In the genomic region with DNA sequence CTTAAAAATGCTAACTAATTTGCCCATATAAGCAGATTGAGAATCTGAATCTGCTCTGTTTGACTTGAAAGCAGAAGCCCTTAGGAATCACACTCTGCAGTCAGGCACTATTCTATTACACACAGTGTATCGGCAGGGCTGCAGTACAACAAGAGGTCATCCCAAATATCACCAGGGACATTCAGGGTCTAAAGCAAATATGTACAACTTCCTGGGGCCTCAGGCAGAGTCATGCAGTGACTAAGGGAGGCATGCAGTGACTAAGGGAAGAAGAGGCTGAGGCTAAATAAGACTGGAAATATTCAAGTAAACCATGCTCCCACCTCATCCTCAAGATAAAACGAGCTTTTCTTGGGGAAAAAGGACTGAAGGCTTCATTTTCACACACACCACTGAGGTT, we compare ENCODE assay signal across 12 cellular contexts. TPM values are rescaled to one million over a fixed set of nuclear protein-coding genes. Genes with fewer than 3 reads are reported as not detected.
A peak's percentile ranks its signal among the peaks of the same experiment; 100 is the strongest.
DNase-seq lines count a peak whose midpoint lies in the region; ATAC-seq and TF ChIP-seq lines count a peak whose summit lies in the region.
"Had no signal": no experiment of that assay in that cellular context is flagged by ENCODE, and none has a peak within 500 bp of the region (broad histone marks: within the 10 kb centered on the region; RNA-seq: fewer than 3 reads in every experiment).

No MANE protein-coding gene starts in this region.

- no peaks in the 10 kb centered on the region for H3K79me2 ChIP-seq in OCI-LY7 (ENCODE audit: insufficient read depth, low read depth, low read length)

- H3K36me3 ChIP-seq in brain microvascular endothelial cell (replicated peaks) (no peaks in the 10 kb centered on the region), OCI-LY7 (ENCODE audit: insufficient read depth, low read length) (no peaks in the 10 kb centered on the region)

- no peak for TF ChIP-seq CTCF in brain microvascular endothelial cell (IDR thresholded peaks at IDR 0.05; ENCODE audit: low read depth, low read length, missing control alignments)
- TF ChIP-seq CTCF in OCI-LY7 (conservative IDR thresholded peaks at IDR 0.05; ENCODE audit: low read length): no peak

- intact Hi-C loops in Right ventricle myocardium inferior (cut with DNase I) (no loop called here), cardiac septum (cut with DNase I) (no loop called here), OCI-LY7 (cut with micrococcal nuclease; ENCODE audit: unreplicated experiment) (no loop called here)

- no TSS peak for BruUV-seq in OCI-LY7 (replicated peaks; lab: Mats Ljungman, UMichigan)

- H3K4me1 ChIP-seq in OCI-LY7 (ENCODE audit: insufficient read depth, low read length, poor library complexity, severe bottlenecking): no peaks in the 10 kb centered on the region

- H3K4me3 ChIP-seq in brain microvascular endothelial cell (ENCODE audit: low read depth, low read length): no peak overlapping the region
- no peak overlapping the region for H3K4me3 ChIP-seq in OCI-LY7 (ENCODE audit: low read depth, low read length, poor library complexity, severe bottlenecking)

- no peak for DNase-seq in Right ventricle myocardium inferior (ENCODE audit: missing footprints)
- DNase-seq in cardiac septum (ENCODE audit: low spot score): no peak
- peak; percentile 95 for DNase-seq in brain microvascular endothelial cell
- DNase-seq in islet precursor cell: peak; percentile 92
- no peak for DNase-seq in T-helper 9 cell
- no peak for DNase-seq in OCI-LY7 (ENCODE audit: low spot score)
- DNase-seq: 8988T; effector memory CD8-positive, alpha-beta T cell; NCI-H2171 had no signal

- no peak overlapping the region for H2AFZ ChIP-seq in OCI-LY7 (ENCODE audit: low read length)

- ATAC-seq in Right ventricle myocardium inferior (peak; percentile 84), GM21447 (IDR thresholded peaks at IDR 0.05; ENCODE audit: unreplicated experiment) (no peak), GM18502 (IDR thresholded peaks at IDR 0.05; ENCODE audit: poor library complexity, unreplicated experiment) (no peak)
- ATAC-seq: effector memory CD8-positive, alpha-beta T cell had no signal

- no peaks in the 10 kb centered on the region for H3K27me3 ChIP-seq in brain microvascular endothelial cell (replicated peaks)

- no peak overlapping the region for H3K4me2 ChIP-seq in OCI-LY7 (ENCODE audit: low read length)

- POLR2A ChIA-PET in OCI-LY7 (lab: Charles Lee): no interaction called here

- H3K27ac ChIP-seq in brain microvascular endothelial cell (peak overlapping the region; percentile 92), OCI-LY7 (ENCODE audit: low read depth, low read length, poor library complexity, severe bottlenecking) (no peak overlapping the region)
- H3K27ac ChIP-seq: HL-60 had no signal

- CTCF ChIA-PET in OCI-LY7 (lab: Charles Lee; ENCODE audit: unreplicated experiment): no interaction called here

- in situ Hi-C loops in brain microvascular endothelial cell (cut with HindIII; ENCODE audit: low pct_ligation_motif_present, low sequenced_read_pairs): no loop called here

- H4K20me1 ChIP-seq in OCI-LY7 (ENCODE audit: insufficient read depth, low read length): no peaks in the 10 kb centered on the region

- no peaks in the 10 kb centered on the region for H3K9me3 ChIP-seq in OCI-LY7 (ENCODE audit: low read length)

- H3K9me2 ChIP-seq in OCI-LY7 (ENCODE audit: insufficient read depth, low read length): no peaks in the 10 kb centered on the region

RNA-seq across cellular contexts. Expression of a gene that starts 20.9 kb away (rescaled TPM):
- 4.1 TPM for total RNA-seq in Right ventricle myocardium inferior
- 3.0 TPM for total RNA-seq in cardiac septum
- total RNA-seq in OCI-LY7 (2014; rRNA removed; shearing (Covaris generic)): not detected in 2 replicates
- 26.0 and 32.0 TPM in 2 replicates for total RNA-seq in OCI-LY7 (2022)

Comparison
In these comparisons a context has a peak if more than half of its experiments do, and no peak if none do; other contexts are left out.
1. DNase-seq: peak in brain microvascular endothelial cell (single experiment) and islet precursor cell (single experiment); none in Right ventricle myocardium inferior (single experiment), cardiac septum (single experiment), T-helper 9 cell (single experiment) and OCI-LY7 (single experiment).